ENCODE assay signal across 14 cellular contexts in the genomic region with DNA sequence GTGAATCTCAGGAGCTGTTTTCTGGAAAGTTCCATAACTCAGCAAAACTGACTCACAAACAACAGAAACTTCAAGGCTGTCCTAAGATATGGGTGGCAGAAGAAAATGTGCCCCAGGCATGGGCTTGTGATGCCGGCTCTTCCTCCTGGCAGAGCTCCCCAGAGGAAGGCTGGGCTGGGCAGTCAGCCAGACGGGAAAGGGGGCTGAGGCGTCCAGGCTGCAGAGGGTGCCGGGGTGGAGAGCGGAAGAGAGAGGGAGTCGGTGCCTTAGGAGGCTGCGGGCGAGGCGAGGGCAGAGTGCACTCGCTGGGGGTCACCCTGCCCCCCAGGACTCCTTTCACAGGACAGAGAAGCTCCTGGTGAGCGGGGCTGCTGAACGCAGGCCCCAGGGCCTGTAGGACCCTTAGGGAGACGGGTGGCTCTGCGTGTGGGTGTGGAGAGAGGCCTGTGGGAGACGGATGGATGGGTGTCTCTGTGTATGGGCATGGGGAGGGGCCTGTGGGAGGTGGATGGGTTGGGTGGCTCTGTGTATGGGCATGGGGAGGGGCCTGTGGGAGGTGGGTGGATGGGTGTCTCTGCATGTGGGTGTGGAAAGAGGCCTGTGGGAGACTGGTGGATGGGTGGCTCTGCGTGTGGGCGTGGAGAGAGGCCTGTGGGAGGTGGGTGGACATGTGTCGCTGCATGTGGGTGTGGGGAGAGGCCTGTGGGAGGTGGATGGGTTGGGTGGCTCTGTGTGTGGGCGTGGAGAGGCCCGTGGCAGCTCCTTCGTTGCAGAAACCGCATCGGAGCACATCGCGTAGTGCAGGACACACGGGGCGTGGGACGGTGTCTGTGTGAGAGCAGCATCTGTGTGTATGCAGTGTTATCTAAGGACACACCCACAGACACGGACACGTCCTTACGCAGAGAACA. TPM values are rescaled to one million over a fixed set of nuclear protein-coding genes. Genes with fewer than 3 reads are reported as not detected.
DNase-seq lines count a peak whose midpoint lies in the region; ATAC-seq, FAIRE-seq and TF ChIP-seq lines count a peak whose summit lies in the region.
"Had no signal": no experiment of that assay in that cellular context is flagged by ENCODE, and none has a peak within 500 bp of the region (broad histone marks: within the 10 kb centered on the region; RNA-seq: fewer than 3 reads in every experiment).

No MANE protein-coding gene starts in this region.

- H3K27ac ChIP-seq in H9 (ENCODE audit: insufficient read length, low read depth, low read length) (no peak overlapping the region), mammary epithelial cell (ENCODE audit: insufficient read depth, low read depth, low read length) (no peak overlapping the region), keratinocyte (ENCODE audit: control insufficient read depth, insufficient read depth, low read length) (peak overlapping the region; percentile 88), OCI-LY7 (ENCODE audit: low read depth, low read length, poor library complexity, severe bottlenecking) (no peak overlapping the region)
- H3K27ac ChIP-seq: ascending aorta, pancreas had no signal

- H2AFZ ChIP-seq in H9 (ENCODE audit: low read length) = no peak overlapping the region
- no peak overlapping the region for H2AFZ ChIP-seq in mammary epithelial cell (ENCODE audit: low read depth, low read length)
- peak overlapping the region; percentile 41 for H2AFZ ChIP-seq in keratinocyte (ENCODE audit: control insufficient read depth, low read length)
- no peak overlapping the region for H2AFZ ChIP-seq in OCI-LY7 (ENCODE audit: low read length)

- H3K79me1 ChIP-seq in H9 (ENCODE audit: insufficient read depth, low read depth, low read length, poor library complexity, severe bottlenecking) = peaks cover 4% of the 10 kb centered on the region

- H2BK12ac ChIP-seq in H9 (ENCODE audit: insufficient read length, low read depth, low read length) = no peak overlapping the region

- H3K9ac ChIP-seq in H9 (ENCODE audit: extremely low read depth, insufficient read length, low read length) (no peak overlapping the region), mammary epithelial cell (ENCODE audit: insufficient read depth, low read length) (no peak overlapping the region), keratinocyte (ENCODE audit: control insufficient read depth, extremely low read depth, insufficient read depth, low read length) (peak overlapping the region; percentile 67)

- H3K4me2 ChIP-seq in H9 (ENCODE audit: insufficient read depth, insufficient read length, low read length) (no peak overlapping the region), mammary epithelial cell (ENCODE audit: insufficient read depth, low read depth, low read length) (no peak overlapping the region), keratinocyte (ENCODE audit: control insufficient read depth, extremely low read depth, insufficient read depth, low read depth, low read length) (peak overlapping the region; percentile 89), OCI-LY7 (ENCODE audit: low read length) (no peak overlapping the region)

- TF ChIP-seq CTCF in H9 (conservative IDR thresholded peaks at IDR 0.05) (no peak), mammary epithelial cell (conservative IDR thresholded peaks at IDR 0.05 in 1 of 2, IDR thresholded peaks at IDR 0.05 in 1 of 2; ENCODE audit: extremely low read depth in 1 of 2, insufficient read depth in 1 of 2, low read depth in 1 of 2, low read length in 2 of 2) (no peak), keratinocyte (optimal IDR thresholded peaks at IDR 0.05 in 1 of 3, IDR thresholded peaks at IDR 0.05 in 1 of 3, conservative IDR thresholded peaks at IDR 0.05 in 1 of 3; ENCODE audit: extremely low read depth in 1 of 3, insufficient read depth in 2 of 3, low read length in 3 of 3) (no peak), OCI-LY7 (conservative IDR thresholded peaks at IDR 0.05; ENCODE audit: low read length) (no peak)

- DNase-seq in H9 = no peak
- DNase-seq in mammary epithelial cell = peak; percentile 62
- DNase-seq in keratinocyte (ENCODE audit: low read depth, low spot score) = peak; percentile 81
- DNase-seq in sciatic nerve (ENCODE audit: low spot score) = no peak
- no peak for DNase-seq in OCI-LY7 (ENCODE audit: low spot score)
- DNase-seq in pons (ENCODE audit: low spot score) = no peak
- DNase-seq in SKM-1 (lab: John Stamatoyannopoulos, UW; ENCODE audit: unreplicated experiment) = no peak
- DNase-seq: activated CD4-positive, alpha-beta T cell treated with anti-CD3 and anti-CD28 coated beads, Interleukin-2, amount 50 U/mL, for 48 hours; NCI-H2029 treated with DMSO at 0.1 percent for 48 hours; SHP77 treated with DMSO at 0.1 percent for 48 hours had no signal

- no peak overlapping the region for H3T11ph ChIP-seq in H9 (ENCODE audit: low read length)

- no peaks in the 10 kb centered on the region; a peak in 1 of 5 replicates for H3K9me3 Mint-ChIP-seq in H9

- H3K4me1 ChIP-seq in H9 (ENCODE audit: insufficient read depth, low read length) (no peaks in the 10 kb centered on the region), mammary epithelial cell (ENCODE audit: insufficient read depth, low read length) (peaks cover 13% of the 10 kb centered on the region), keratinocyte (ENCODE audit: control insufficient read depth, extremely low read depth, insufficient read depth, low read length) (peaks cover 19% of the 10 kb centered on the region), OCI-LY7 (ENCODE audit: insufficient read depth, low read length, poor library complexity, severe bottlenecking) (no peaks in the 10 kb centered on the region)
- H3K4me1 ChIP-seq: ascending aorta, pancreas had no signal

- no peak overlapping the region for H4K91ac ChIP-seq in H9 (ENCODE audit: insufficient read length, low read depth, low read length)

- H4K20me1 ChIP-seq in H9 (ENCODE audit: control insufficient read depth, insufficient read depth, insufficient read length) (no peaks in the 10 kb centered on the region), mammary epithelial cell (ENCODE audit: insufficient read depth, low read length) (peaks cover 2% of the 10 kb centered on the region), keratinocyte (ENCODE audit: control insufficient read depth, extremely low read depth, insufficient read depth, low read length) (peaks cover 16% of the 10 kb centered on the region), OCI-LY7 (ENCODE audit: insufficient read depth, low read length) (no peaks in the 10 kb centered on the region)

- peaks cover 25 to 34% (median 32%) of the 10 kb centered on the region in 3 experiments for H3K36me3 Mint-ChIP-seq in H9 (ENCODE audit: insufficient read depth in 1 of 3, low read depth in 3 of 3)

- H3K14ac ChIP-seq in H9 (ENCODE audit: insufficient read depth, low read length) = no peak overlapping the region

- no peak overlapping the region for H2AK5ac ChIP-seq in H9 (ENCODE audit: insufficient read length, low read length)

- H2BK20ac ChIP-seq in H9 (ENCODE audit: low read depth, low read length, poor library complexity, severe bottlenecking) = no peak overlapping the region

- H3K4me3 Mint-ChIP-seq in H9 = no peak overlapping the region; a peak in 1 of 5 replicates

- H3K9me1 ChIP-seq in keratinocyte (ENCODE audit: control insufficient read depth, extremely low read depth, insufficient read depth, low read length) = peaks cover 2% of the 10 kb centered on the region

- H3K36me3 ChIP-seq in mammary epithelial cell (ENCODE audit: insufficient read depth, low read length) = no peaks in the 10 kb centered on the region
- peaks cover 4 to 6% of the 10 kb centered on the region in 2 experiments for H3K36me3 ChIP-seq in keratinocyte (ENCODE audit: control insufficient read depth in 2 of 2, extremely low read depth in 1 of 2, insufficient read depth in 2 of 2, low read length in 2 of 2)
- peaks cover 28% of the 10 kb centered on the region for H3K36me3 ChIP-seq in OCI-LY7 (ENCODE audit: insufficient read depth, low read length)

- H3K4me3 ChIP-seq in mammary epithelial cell (replicated peaks in 1 of 3; ENCODE audit: insufficient read depth in 1 of 3, low read depth in 2 of 3, low read length in 3 of 3) (no peak overlapping the region), keratinocyte (ENCODE audit: control insufficient read depth in 2 of 3, extremely low read depth in 1 of 3, insufficient read depth in 2 of 3, low read depth in 1 of 3, low read length in 3 of 3) (peak overlapping the region in 2 of 3 experiments; percentile 45 to 62), OCI-LY7 (ENCODE audit: low read depth, low read length, poor library complexity, severe bottlenecking) (no peak overlapping the region)
- H3K4me3 ChIP-seq: ascending aorta, pancreas had no signal

- H3K18ac ChIP-seq in H9 (ENCODE audit: insufficient read length, low read depth, low read length) = no peak overlapping the region

- no peak overlapping the region for H2BK120ac ChIP-seq in H9 (ENCODE audit: low read depth, low read length, poor library complexity, severe bottlenecking)

- H3K9me3 ChIP-seq in H9 (ENCODE audit: control insufficient read depth, low read depth, low read length) (no peaks in the 10 kb centered on the region), mammary epithelial cell (replicated peaks; ENCODE audit: insufficient read depth, low read length) (no peaks in the 10 kb centered on the region), keratinocyte (ENCODE audit: control insufficient read depth, low read depth, low read length) (no peaks in the 10 kb centered on the region), OCI-LY7 (ENCODE audit: low read length) (no peaks in the 10 kb centered on the region)
- H3K9me3 ChIP-seq: ascending aorta, pancreas had no signal

- no peak overlapping the region for H3K4ac ChIP-seq in H9 (ENCODE audit: low read depth, low read length)

- no peak overlapping the region for H3K56ac ChIP-seq in H9 (ENCODE audit: insufficient read length, low read depth, low read length)

- WGBS in H9 (ENCODE audit: extremely low coverage, insufficient read length, low lambda C conversion rate) = no CpG with 5 or more reads among the region's 31 CpGs
- 75% methylated on average over 27 of the region's 31 CpGs for WGBS in mammary epithelial cell (ENCODE audit: low coverage, missing lambda C conversion rate)

- CTCF ChIA-PET in mammary epithelial cell (lab: Charles Lee; ENCODE audit: low non-redundant PET) (no interaction called here), OCI-LY7 (lab: Charles Lee; ENCODE audit: unreplicated experiment) (no interaction called here)

- no peak overlapping the region for H2BK5ac ChIP-seq in H9 (ENCODE audit: insufficient read length, low read length)

- H3K27me3 ChIP-seq in H9 (ENCODE audit: insufficient read depth, low read length) (no peaks in the 10 kb centered on the region), mammary epithelial cell (ENCODE audit: insufficient read depth, low read length) (no peaks in the 10 kb centered on the region), keratinocyte (ENCODE audit: control insufficient read depth, extremely low read depth, insufficient read depth, low read length) (no peaks in the 10 kb centered on the region)
- H3K27me3 ChIP-seq: ascending aorta, pancreas had no signal

- H3K23me2 ChIP-seq in H9 (ENCODE audit: insufficient read length, low read depth, low read length, poor library complexity, severe bottlenecking) = no peaks in the 10 kb centered on the region

- BruUV-seq in mammary epithelial cell (replicated peaks; lab: Mats Ljungman, UMichigan) (no TSS peak), OCI-LY7 (replicated peaks; lab: Mats Ljungman, UMichigan) (no TSS peak)

- intact Hi-C loops in mammary epithelial cell (cut with micrococcal nuclease) = loop anchor here (2.0 kb wide), 1 partner anchor 43 kb away; no protein-coding TSS in a partner anchor
- intact Hi-C loops in sciatic nerve (cut with DNase I) = no loop called here
- intact Hi-C loops in OCI-LY7 (cut with micrococcal nuclease; ENCODE audit: unreplicated experiment) = no loop called here

- peaks cover 30% of the 10 kb centered on the region; the same call in 1 of the 2 replicates for H3K79me2 ChIP-seq in H9 (ENCODE audit: insufficient read depth, low read length)
- H3K79me2 ChIP-seq in mammary epithelial cell (ENCODE audit: insufficient read depth, low read length) = peaks cover 95% of the 10 kb centered on the region
- H3K79me2 ChIP-seq in keratinocyte (ENCODE audit: control insufficient read depth, insufficient read depth, low read length) = peaks cover 79% of the 10 kb centered on the region
- H3K79me2 ChIP-seq in OCI-LY7 (ENCODE audit: insufficient read depth, low read depth, low read length) = no peaks in the 10 kb centered on the region

- H4K8ac ChIP-seq in H9 (replicated peaks; ENCODE audit: insufficient read length, low read depth, low read length) = no peak overlapping the region

- POLR2A ChIA-PET in OCI-LY7 (lab: Charles Lee) = no interaction called here

- H3K23ac ChIP-seq in H9 (ENCODE audit: insufficient read length, low read depth, low read length) = no peak overlapping the region

- H2BK15ac ChIP-seq in H9 (ENCODE audit: low read depth, low read length) = no peak overlapping the region

- ATAC-seq in sciatic nerve = peak; percentile 43
- ATAC-seq in GM19324 (IDR thresholded peaks at IDR 0.05; ENCODE audit: low FRiP score, unreplicated experiment) = no peak

- dilution Hi-C loops in mammary epithelial cell (cut with HindIII; ENCODE audit: low sequenced_read_pairs) (no loop called here), keratinocyte (cut with MboI; ENCODE audit: extremely low pct_ligation_motif_present, low sequenced_read_pairs) (no loop called here)

- no peak overlapping the region for H4K5ac ChIP-seq in H9 (ENCODE audit: insufficient read length, low read depth, low read length)

- FAIRE-seq in keratinocyte (lab: Jason Lieb, UNC) = peak; percentile 84
- FAIRE-seq: GM12892, pancreas had no signal

- H3K4me1 Mint-ChIP-seq in H9 = no peaks in the 10 kb centered on the region; a peak in 2 of 4 replicates

- H3K9me2 ChIP-seq in OCI-LY7 (ENCODE audit: insufficient read depth, low read length) = no peaks in the 10 kb centered on the region

- H3K27me3 Mint-ChIP-seq in H9 (ENCODE audit: low read depth) = no peaks in the 10 kb centered on the region; the same call in 1 of the 2 replicates

- in situ Hi-C loops in mammary epithelial cell (cut with MboI; ENCODE audit: low sequenced_read_pairs in 2 of 2) = no loop called here

- peak overlapping the region; percentile 36 to 77 (median 39); a peak in 4 of 7 replicates for H3K27ac Mint-ChIP-seq in H9

RNA-seq across cellular contexts. Expression of gene PCGF3, which starts 15.9 kb away (rescaled TPM):
- total RNA-seq in H9 (2021) = 42.6 and 43.1 TPM in 2 replicates
- total RNA-seq in mammary epithelial cell = 10 to 100 TPM; 35.0 to 38.2 TPM
- 34.2 TPM for polyA plus RNA-seq in mammary epithelial cell
- polyA minus RNA-seq in mammary epithelial cell = 77.3 TPM
- 40.1 to 58.8 TPM (median 42.0 TPM) in 3 replicates for polyA plus RNA-seq in keratinocyte
- 29.2 TPM for polyA plus RNA-seq in keratinocyte (2011; ENCODE audit: low read depth)
- 25.1 and 40.5 TPM in 2 replicates for polyA plus RNA-seq in keratinocyte (2011; cell fraction: cytosol; rRNA removed)
- polyA plus RNA-seq in keratinocyte (2011; cell fraction: nucleus; rRNA removed) = 95.0 and 116 TPM in 2 replicates
- 35.2 and 39.7 TPM in 2 replicates for polyA plus RNA-seq in keratinocyte (2012; ENCODE audit: low replicate concordance)
- polyA minus RNA-seq in keratinocyte = 51.3 to 108 TPM (median 53.1 TPM) in 3 replicates
- 54.3 TPM for polyA minus RNA-seq in keratinocyte (2011; cell fraction: cytosol; rRNA and poly(A)+ RNA removed)
- 38.6 and 43.2 TPM in 2 replicates for polyA minus RNA-seq in keratinocyte (2011; cell fraction: nucleus; rRNA and poly(A)+ RNA removed)
- total RNA-seq in sciatic nerve = 50.3 TPM
- total RNA-seq in OCI-LY7 (2014; rRNA removed; shearing (Covaris generic)) = 33.8 and 43.7 TPM in 2 replicates
- total RNA-seq in OCI-LY7 (2022) = 45.9 and 50.2 TPM in 2 replicates

RNA-seq across cellular contexts. Expression of gene SLC49A3, which starts 32.6 kb away (rescaled TPM):
- 6.8 and 6.9 TPM in 2 replicates for total RNA-seq in H9 (2021)
- under 1 TPM in 1 of 2 donors, not detected in 1; 0.83 TPM for total RNA-seq in mammary epithelial cell
- not detected for polyA plus RNA-seq in mammary epithelial cell
- polyA minus RNA-seq in mammary epithelial cell = not detected
- 0.04 to 0.09 TPM in 2 of 3 replicates, not detected in the other for polyA plus RNA-seq in keratinocyte
- polyA plus RNA-seq in keratinocyte (2011; ENCODE audit: low read depth) = 1.4 TPM
- not detected in 2 replicates for polyA plus RNA-seq in keratinocyte (2011; cell fraction: cytosol; rRNA removed)
- 0.09 TPM in 1 of 2 replicates, not detected in the other for polyA plus RNA-seq in keratinocyte (2011; cell fraction: nucleus; rRNA removed)
- 1.0 TPM in 1 of 2 replicates, not detected in the other for polyA plus RNA-seq in keratinocyte (2012; ENCODE audit: low replicate concordance)
- polyA minus RNA-seq in keratinocyte = not detected in 3 replicates
- not detected for polyA minus RNA-seq in keratinocyte (2011; cell fraction: cytosol; rRNA and poly(A)+ RNA removed)
- not detected in 2 replicates for polyA minus RNA-seq in keratinocyte (2011; cell fraction: nucleus; rRNA and poly(A)+ RNA removed)
- total RNA-seq in sciatic nerve = 11.4 TPM
- total RNA-seq in OCI-LY7 (2014; rRNA removed; shearing (Covaris generic)) = not detected in 2 replicates
- not detected in 2 replicates for total RNA-seq in OCI-LY7 (2022)

RNA-seq across cellular contexts. Expression of gene MYL5, which starts 47.2 kb away (rescaled TPM):
- total RNA-seq in H9 (2021) = 18.0 and 18.4 TPM in 2 replicates
- 10 to 100 TPM; 11.2 to 31.9 TPM for total RNA-seq in mammary epithelial cell
- polyA plus RNA-seq in mammary epithelial cell = 10.7 TPM
- not detected for polyA minus RNA-seq in mammary epithelial cell
- polyA plus RNA-seq in keratinocyte = 6.4 to 12.5 TPM (median 8.0 TPM) in 3 replicates
- polyA plus RNA-seq in keratinocyte (2011; ENCODE audit: low read depth) = 5.7 TPM
- polyA plus RNA-seq in keratinocyte (2011; cell fraction: cytosol; rRNA removed) = 6.8 and 10.3 TPM in 2 replicates
- polyA plus RNA-seq in keratinocyte (2011; cell fraction: nucleus; rRNA removed) = 18.3 and 25.5 TPM in 2 replicates
- 6.6 and 8.3 TPM in 2 replicates for polyA plus RNA-seq in keratinocyte (2012; ENCODE audit: low replicate concordance)
- polyA minus RNA-seq in keratinocyte = 3.6 to 7.9 TPM (median 3.9 TPM) in 3 replicates
- not detected for polyA minus RNA-seq in keratinocyte (2011; cell fraction: cytosol; rRNA and poly(A)+ RNA removed)
- polyA minus RNA-seq in keratinocyte (2011; cell fraction: nucleus; rRNA and poly(A)+ RNA removed) = 5.9 and 9.0 TPM in 2 replicates
- 14.6 TPM for total RNA-seq in sciatic nerve
- total RNA-seq in OCI-LY7 (2014; rRNA removed; shearing (Covaris generic)) = 23.0 and 24.4 TPM in 2 replicates
- 62.2 and 67.4 TPM in 2 replicates for total RNA-seq in OCI-LY7 (2022)

RNA-seq across cellular contexts. Expression of gene ATP5ME, which starts 47.4 kb away (rescaled TPM):
- 425 and 433 TPM in 2 replicates for total RNA-seq in H9 (2021)
- 100 to 1,000 TPM in 1 of 2 donors, 10 to 100 TPM in 1; 38.7 to 284 TPM for total RNA-seq in mammary epithelial cell
- polyA plus RNA-seq in mammary epithelial cell = 486 TPM
- 109 TPM for polyA minus RNA-seq in mammary epithelial cell
- 438 to 506 TPM (median 498 TPM) in 3 replicates for polyA plus RNA-seq in keratinocyte
- 767 TPM for polyA plus RNA-seq in keratinocyte (2011; ENCODE audit: low read depth)
- 470 and 607 TPM in 2 replicates for polyA plus RNA-seq in keratinocyte (2011; cell fraction: cytosol; rRNA removed)
- 159 and 184 TPM in 2 replicates for polyA plus RNA-seq in keratinocyte (2011; cell fraction: nucleus; rRNA removed)
- 1,121 and 1,143 TPM in 2 replicates for polyA plus RNA-seq in keratinocyte (2012; ENCODE audit: low replicate concordance)
- 91.8 to 178 TPM (median 141 TPM) in 3 replicates for polyA minus RNA-seq in keratinocyte
- 241 TPM for polyA minus RNA-seq in keratinocyte (2011; cell fraction: cytosol; rRNA and poly(A)+ RNA removed)
- 12.8 and 13.9 TPM in 2 replicates for polyA minus RNA-seq in keratinocyte (2011; cell fraction: nucleus; rRNA and poly(A)+ RNA removed)
- 174 TPM for total RNA-seq in sciatic nerve
- total RNA-seq in OCI-LY7 (2014; rRNA removed; shearing (Covaris generic)) = 388 and 420 TPM in 2 replicates
- total RNA-seq in OCI-LY7 (2022) = 276 and 359 TPM in 2 replicates
- total RNA-seq: ascending aorta had no signal

Comparison
In these comparisons a context has a peak if more than half of its experiments do, and no peak if none do; other contexts are left out.
1. DNase-seq: peak in mammary epithelial cell (single experiment) and keratinocyte (single experiment); none in H9 (single experiment), sciatic nerve (single experiment), OCI-LY7 (single experiment), pons (single experiment) and SKM-1 (single experiment).
2. H3K4me3 ChIP-seq: peak in keratinocyte (2 of 3); none in mammary epithelial cell (0 of 3) and OCI-LY7 (single experiment).